39 cellular contexts compared by ENCODE assay signal in the genomic region with DNA sequence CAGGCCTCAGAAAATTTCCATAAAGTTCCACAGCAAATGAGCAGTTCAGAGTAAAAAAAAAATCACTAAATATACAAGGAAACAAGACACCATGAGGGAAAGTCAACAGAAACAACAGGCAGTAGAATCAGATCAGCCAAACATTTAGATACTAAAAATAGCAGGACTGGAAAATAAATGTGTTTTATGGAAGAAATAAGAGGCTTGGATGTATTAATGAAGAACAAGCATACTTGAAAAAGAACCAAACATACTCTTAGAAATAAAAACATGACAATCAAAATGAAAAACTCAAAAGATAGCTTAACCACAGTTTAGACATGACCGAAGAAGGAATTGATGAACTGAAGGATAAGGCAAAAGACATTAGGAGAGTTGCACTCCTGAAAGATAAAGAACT. TPM values are rescaled to one million over a fixed set of nuclear protein-coding genes. Genes with fewer than 3 reads are reported as not detected.
"Had no signal": no experiment of that assay in that cellular context is flagged by ENCODE, and none has a peak within 500 bp of the region (broad histone marks: within the 10 kb centered on the region; RNA-seq: fewer than 3 reads in every experiment).

No MANE protein-coding gene starts in this region.

- DNase-seq: Kasumi-1, MG63, MM.1S, MV-4-11, NCI-H1048, NCI-H1092, NCI-H1092 treated with DMSO at 0.1 percent for 48 hours, NCI-H1105, NCI-H1105 treated with DMSO at 0.1 percent for 48 hours, NCI-H1417, NCI-H1417 treated with DMSO at 0.1 percent for 48 hours, NCI-H1436, NCI-H1436 treated with DMSO at 0.1 percent for 48 hours, NCI-H146, NCI-H1694, NCI-H1694 treated with DMSO at 0.1 percent for 48 hours, NCI-H187, NCI-H187 treated with DMSO at 0.1 percent for 48 hours, NCI-H1930, NCI-H2029, NCI-H2029 treated with DMSO at 0.1 percent for 48 hours, NCI-H2081, NCI-H2081 treated with DMSO at 0.1 percent for 48 hours, NCI-H2107, NCI-H2171, NCI-H2171 treated with DMSO at 0.1 percent for 48 hours, NCI-H2227 treated with DMSO at 0.1 percent for 48 hours, NCI-H226, NCI-H345, NCI-H446, NCI-H446 treated with DMSO at 0.1 percent for 48 hours, NCI-H510A, NCI-H510A treated with DMSO at 0.1 percent for 48 hours, NCI-H524, NCI-H524 treated with DMSO at 0.1 percent for 48 hours had no signal

- H3K36me3 ChIP-seq: MG63 had no signal

- H3K27me3 ChIP-seq: MG63 had no signal

- H3K4me3 ChIP-seq: MG63 had no signal

RNA-seq across cellular contexts. Expression of a gene that starts 22.6 kb away (rescaled TPM):
- total RNA-seq: M059J, MCF 10A, NCI-H460 had no signal

RNA-seq across cellular contexts. Expression of a gene that starts 32.4 kb away (rescaled TPM):
- total RNA-seq: LHCN-M2, MCF 10A, NCI-H460 had no signal
